Comparison of ENCODE assay signal across 27 cellular contexts in the genomic region with DNA sequence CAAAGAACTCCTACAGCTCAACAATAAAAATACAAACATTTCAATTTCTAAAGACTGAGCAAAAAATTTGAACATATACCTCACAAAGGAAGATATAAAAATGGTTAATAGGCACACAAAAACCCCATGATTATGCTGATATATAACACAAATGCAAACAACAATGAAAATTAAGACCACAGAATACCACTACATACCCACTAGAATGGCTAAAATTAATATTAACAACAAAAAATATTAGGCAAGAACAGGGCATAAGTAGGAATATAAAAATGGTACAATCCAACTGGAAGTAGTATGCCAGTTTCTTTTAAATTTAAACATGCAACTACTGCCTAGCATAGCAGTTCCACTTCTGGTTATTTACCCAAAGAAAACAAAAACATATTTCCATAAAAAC.
"Had no signal": no experiment of that assay in that cellular context is flagged by ENCODE, and none has a peak within 500 bp of the region (broad histone marks: within the 10 kb centered on the region; RNA-seq: fewer than 3 reads in every experiment).

No MANE protein-coding gene starts in this region.

- DNase-seq: activated CD4-positive, alpha-beta memory T cell treated with anti-CD3 and anti-CD28 coated beads for 36 hours; activated CD4-positive, alpha-beta T cell treated with anti-CD3 and anti-CD28 coated beads for 4 hours; activated CD4-positive, alpha-beta T cell treated with anti-CD3 and anti-CD28 coated beads, Interleukin-2, amount 10 ng/mL, durations not matched to agents 24 days and 14 days; activated CD4-positive, alpha-beta T cell treated with anti-CD3 and anti-CD28 coated beads, Interleukin-2, amount 50 U/mL, for 1 hour; activated CD4-positive, alpha-beta T cell treated with anti-CD3 and anti-CD28 coated beads, Interleukin-2, amount 50 U/mL, for 4 hours; activated CD4-positive, CD25-positive, alpha-beta regulatory T cell treated with anti-CD3 and anti-CD28 coated beads, Interleukin-2, amount 50 U/mL, for 72 hours; activated CD8-positive, alpha-beta memory T cell treated with anti-CD3 and anti-CD28 coated beads, Interleukin-2, amount 50 U/mL, for 4 hours; activated CD8-positive, alpha-beta T cell treated with anti-CD3 and anti-CD28 coated beads for 36 hours; activated effector memory CD4-positive, alpha-beta T cell treated with anti-CD3 and anti-CD28 coated beads, Interleukin-2, amount 50 U/mL, for 16 hours; activated gamma-delta T cell treated with Interleukin-2 at 50 U/mL for 16 hours; activated naive CD4-positive, alpha-beta T cell; activated naive CD4-positive, alpha-beta T cell treated with anti-CD3 and anti-CD28 coated beads for 36 hours; activated naive CD8-positive, alpha-beta T cell treated with anti-CD3 and anti-CD28 coated beads, Interleukin-2, amount 10 ng/mL, durations not matched to agents 7 days and 5 days; activated naive CD8-positive, alpha-beta T cell treated with anti-CD3 and anti-CD28 coated beads, Interleukin-2, amount 50 U/mL, for 24 hours; activated T-cell treated with anti-CD3 and anti-CD28 coated beads for 4 hours; activated T-cell treated with anti-CD3 and anti-CD28 coated beads, Interleukin-2, amount 50 U/mL, for 1 hour; activated T-cell treated with anti-CD3 and anti-CD28 coated beads, Interleukin-2, amount 50 U/mL, for 4 hours; activated T-cell treated with anti-CD3 and anti-CD28 coated beads, Interleukin-2, amount 50 U/mL, for 72 hours; aorta; body of pancreas; brain microvascular endothelial cell; central memory CD4-positive, alpha-beta T cell; T-helper 1 cell; T-helper 2 cell; T-helper 9 cell; WERI-Rb-1 had no signal

- H3K36me3 ChIP-seq: brain microvascular endothelial cell, breast epithelium, WERI-Rb-1 had no signal

- H3K27ac ChIP-seq: body of pancreas, brain microvascular endothelial cell, breast epithelium, WERI-Rb-1 had no signal

- H3K9me3 ChIP-seq: body of pancreas, breast epithelium had no signal

- H3K4me1 ChIP-seq: breast epithelium had no signal

- H3K27me3 ChIP-seq: body of pancreas, brain microvascular endothelial cell, breast epithelium had no signal

- H3K4me3 ChIP-seq: body of pancreas, breast epithelium had no signal
